ENCODE assay signal across 8 cellular contexts in the genomic region with DNA sequence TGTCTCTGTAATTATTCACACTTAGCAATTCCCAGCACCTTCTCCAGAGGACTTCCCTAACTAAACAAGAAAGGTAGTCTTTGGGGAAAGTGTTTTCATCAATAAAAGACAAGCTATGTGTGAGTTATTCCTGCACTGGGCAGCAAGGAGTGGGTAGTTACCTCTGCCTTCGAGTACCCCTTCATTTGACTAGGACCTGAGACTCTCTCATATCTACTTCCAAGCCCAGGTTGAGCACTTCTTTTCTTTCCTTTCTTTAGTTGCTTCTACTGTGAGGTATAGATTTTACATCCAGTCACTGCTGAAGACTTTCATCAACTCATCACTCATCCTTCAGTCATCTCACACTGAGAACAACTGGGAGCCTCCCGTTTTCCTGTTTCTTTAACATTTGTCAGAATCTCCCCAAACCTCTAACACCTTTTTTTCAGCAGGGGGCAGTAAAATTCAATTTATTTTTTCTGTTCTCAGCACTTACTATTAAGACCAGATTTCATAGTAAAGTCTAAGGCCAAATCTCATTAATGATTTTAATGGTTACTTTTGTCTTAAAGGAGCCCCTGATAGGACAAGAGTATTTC.
DNase-seq lines count a peak whose midpoint lies in the region; ATAC-seq and TF ChIP-seq lines count a peak whose summit lies in the region.

No MANE protein-coding gene starts in this region.

- DNase-seq in NCI-H2171 treated with DMSO at 0.1 percent for 48 hours (lab: John Stamatoyannopoulos, UW) (peak; percentile 23), NCI-H2171 (lab: John Stamatoyannopoulos, UW) (no peak), NCI-H1105 treated with DMSO at 0.1 percent for 48 hours (lab: John Stamatoyannopoulos, UW) (peak; percentile 59), coronary artery (ENCODE audit: low spot score) (no peak), gastrocnemius medialis (no peak), mesenteric fat pad (ENCODE audit: low spot score) (no peak)

- ATAC-seq in gastrocnemius medialis: no peak
- ATAC-seq in HG02798 (IDR thresholded peaks at IDR 0.05; ENCODE audit: poor library complexity, unreplicated experiment): no peak
- ATAC-seq in GM18519 (IDR thresholded peaks at IDR 0.05; ENCODE audit: low FRiP score, unreplicated experiment): no peak

- H3K4me3 ChIP-seq in coronary artery (no peak overlapping the region), gastrocnemius medialis (no peak overlapping the region)

- H3K27ac ChIP-seq in coronary artery (no peak overlapping the region), gastrocnemius medialis (no peak overlapping the region)

- intact Hi-C loops in gastrocnemius medialis (cut with DNase I; ENCODE audit: low total_unique reads): no loop called here

- peaks cover 0 to 9% of the 10 kb centered on the region in 2 donors for H3K4me1 ChIP-seq in gastrocnemius medialis

- TF ChIP-seq CTCF in coronary artery (IDR thresholded peaks at IDR 0.05): peak; percentile 35
- TF ChIP-seq CTCF in gastrocnemius medialis (IDR thresholded peaks at IDR 0.05 in 4 of 5, conservative IDR thresholded peaks at IDR 0.05 in 1 of 5): peak in 3 of 5 experiments; percentile 9 to 26 (median 17)

- no peaks in the 10 kb centered on the region for H3K36me3 ChIP-seq in gastrocnemius medialis

- no peak for TF ChIP-seq POLR2A in gastrocnemius medialis (IDR thresholded peaks at IDR 0.05)

- no peaks in the 10 kb centered on the region for H3K9me3 ChIP-seq in gastrocnemius medialis

- H3K27me3 ChIP-seq in gastrocnemius medialis: no peaks in the 10 kb centered on the region

- in situ Hi-C loops in gastrocnemius medialis (cut with MboI; ENCODE audit: low sequenced_read_pairs in 4 of 4): no loop called here

Comparison
In these comparisons a context has a peak if more than half of its experiments do, and no peak if none do; other contexts are left out.
1. DNase-seq: peak in NCI-H2171 treated with DMSO at 0.1 percent for 48 hours (single experiment) and NCI-H1105 treated with DMSO at 0.1 percent for 48 hours (single experiment); none in NCI-H2171 (single experiment), coronary artery (single experiment), gastrocnemius medialis (0 of 2) and mesenteric fat pad (single experiment).